In genomic region chr3:98857258-98857657, GRCh38 we compare ENCODE assay signal across 5 cellular contexts. TPM values are rescaled to one million over a fixed set of nuclear protein-coding genes. Genes with fewer than 3 reads are reported as not detected.
DNase-seq lines count a peak whose midpoint lies in the region; ATAC-seq, FAIRE-seq and TF ChIP-seq lines count a peak whose summit lies in the region.
"Not testable (repeated sequence)": the region's sequence is repeated elsewhere in the genome, so short reads cannot be mapped to it uniquely, and the experiment has no call there.

No MANE protein-coding gene starts in this region.

- not testable (repeated sequence) for TF ChIP-seq CTCF in A549 (IDR thresholded peaks at IDR 0.05); HFFc6 (IDR thresholded peaks at IDR 0.05); RWPE1 (conservative IDR thresholded peaks at IDR 0.05; ENCODE audit: low read depth); osteocyte (IDR thresholded peaks at IDR 0.05)

- CTCF ChIA-PET in A549 (lab: Yijun Ruan, JAX); RWPE1 (lab: Yijun Ruan, JAX): not testable (repeated sequence)

- not testable (repeated sequence) for ATAC-seq in A549

- not testable (repeated sequence) for FAIRE-seq in A549 (lab: Jason Lieb, UNC)

- WGBS in A549 (ENCODE audit: missing lambda C conversion rate) = 93% methylated on average over 9 of the region's 9 CpGs

- POLR2A ChIA-PET in A549 (lab: Yijun Ruan, JAX); RWPE1 (lab: Yijun Ruan, JAX; ENCODE audit: low non-redundant PET): not testable (repeated sequence)

- H3K4me3 Mint-ChIP-seq in HFFc6; activated naive CD4-positive, alpha-beta T cell treated with anti-CD3 and anti-CD28 coated beads, Interleukin-2, amount 50 U/mL, for 24 hours; osteocyte (ENCODE audit: unreplicated experiment): not testable (repeated sequence)

- H3K9me3 ChIP-seq in A549 = peaks cover 21% of the 10 kb centered on the region

- H3K9me3 Mint-ChIP-seq in HFFc6 = peaks cover 28% of the 10 kb centered on the region
- H3K9me3 Mint-ChIP-seq in activated naive CD4-positive, alpha-beta T cell treated with anti-CD3 and anti-CD28 coated beads, Interleukin-2, amount 50 U/mL, for 24 hours = peaks cover 12% of the 10 kb centered on the region
- not testable (repeated sequence) for H3K9me3 Mint-ChIP-seq in osteocyte (ENCODE audit: unreplicated experiment)

- not testable (repeated sequence) for TF ChIP-seq RAD21 in A549 (conservative IDR thresholded peaks at IDR 0.05 in 1 of 2, IDR thresholded peaks at IDR 0.05 in 1 of 2)

- TF ChIP-seq POLR2A in A549 (IDR thresholded peaks at IDR 0.05; ENCODE audit: low read length) = not testable (repeated sequence)

- H3K4me3 ChIP-seq in A549 = not testable (repeated sequence)

- H3K4me1 ChIP-seq in A549 = peaks cover 38% of the 10 kb centered on the region

- DNase-seq in A549 (ENCODE audit: low read depth in 1 of 2, low spot score in 1 of 2); HFFc6; RWPE1 (ENCODE audit: low spot score); osteocyte (ENCODE audit: extremely low spot score, unreplicated experiment): not testable (repeated sequence)

- not testable (repeated sequence) for H3K4me2 ChIP-seq in A549

- H3K4me1 Mint-ChIP-seq in HFFc6 (ENCODE audit: low read depth) (peaks cover 74% of the 10 kb centered on the region), osteocyte (ENCODE audit: unreplicated experiment) (peaks cover 35% of the 10 kb centered on the region)
- not testable (repeated sequence) for H3K4me1 Mint-ChIP-seq in activated naive CD4-positive, alpha-beta T cell treated with anti-CD3 and anti-CD28 coated beads, Interleukin-2, amount 50 U/mL, for 24 hours

- H3K27ac Mint-ChIP-seq in HFFc6 (peak overlapping the region; percentile 30; the same call in 1 of the 2 replicates), osteocyte (ENCODE audit: unreplicated experiment) (peak overlapping the region; percentile 38)
- peak overlapping the region; percentile 64 for H3K27ac Mint-ChIP-seq in activated naive CD4-positive, alpha-beta T cell treated with anti-CD3 and anti-CD28 coated beads, Interleukin-2, amount 50 U/mL, for 24 hours

- not testable (repeated sequence) for H3K27me3 Mint-ChIP-seq in HFFc6 (ENCODE audit: insufficient read depth); activated naive CD4-positive, alpha-beta T cell treated with anti-CD3 and anti-CD28 coated beads, Interleukin-2, amount 50 U/mL, for 24 hours; osteocyte (ENCODE audit: unreplicated experiment)

- H3K36me3 Mint-ChIP-seq in HFFc6 (ENCODE audit: low read depth) (peaks cover 76% of the 10 kb centered on the region), osteocyte (ENCODE audit: unreplicated experiment) (peaks cover 41% of the 10 kb centered on the region)
- peaks cover 18% of the 10 kb centered on the region for H3K36me3 Mint-ChIP-seq in activated naive CD4-positive, alpha-beta T cell treated with anti-CD3 and anti-CD28 coated beads, Interleukin-2, amount 50 U/mL, for 24 hours

- H3K27ac ChIP-seq in A549 = not testable (repeated sequence)
- H3K27ac ChIP-seq in RWPE1 = peak overlapping the region; percentile 37

- TF ChIP-seq EP300 in A549 (IDR thresholded peaks at IDR 0.05) = not testable (repeated sequence)

TF ChIP-seq in A549, 52 proteins besides CTCF, POLR2A, EP300 and RAD21:
- TF ChIP-seq MAFK (IDR thresholded peaks at IDR 0.05; ENCODE audit: partially characterized antibody) = peak; percentile 68

RNA-seq across cellular contexts. Expression of gene DCBLD2, which starts 44.2 kb away (rescaled TPM):
- polyA plus RNA-seq in A549 (2011; rRNA removed) (582 and 623 TPM in 2 replicates), A549 (2017; fragmentation: RNase III; extraction: RNeasy Plus Mini Kit Qiagen cat#74134 plus additional on column Dnase treatment) (266 to 276 TPM (median 272 TPM) in 3 replicates)
- polyA plus RNA-seq in A549 (2012; cell fraction: cytosol; rRNA removed) = 93.1 and 105 TPM in 2 replicates
- polyA plus RNA-seq in A549 (2012; cell fraction: nucleus; rRNA removed) = 87.3 and 98.2 TPM in 2 replicates
- polyA minus RNA-seq in A549 (2011; rRNA and poly(A)+ RNA removed) = 413 and 418 TPM in 2 replicates
- 100 to 1,000 TPM; 199 to 436 (median 233) TPM for total RNA-seq in HFFc6 (2021; fragmentation: NEBNext Ultra II Directional; extraction: Animal tissue kit (Norgen Biotek cat#: 25700))
- total RNA-seq in osteocyte = 83.2 and 85.5 TPM in 2 replicates
